26 cellular contexts compared by ENCODE assay signal in the genomic region with DNA sequence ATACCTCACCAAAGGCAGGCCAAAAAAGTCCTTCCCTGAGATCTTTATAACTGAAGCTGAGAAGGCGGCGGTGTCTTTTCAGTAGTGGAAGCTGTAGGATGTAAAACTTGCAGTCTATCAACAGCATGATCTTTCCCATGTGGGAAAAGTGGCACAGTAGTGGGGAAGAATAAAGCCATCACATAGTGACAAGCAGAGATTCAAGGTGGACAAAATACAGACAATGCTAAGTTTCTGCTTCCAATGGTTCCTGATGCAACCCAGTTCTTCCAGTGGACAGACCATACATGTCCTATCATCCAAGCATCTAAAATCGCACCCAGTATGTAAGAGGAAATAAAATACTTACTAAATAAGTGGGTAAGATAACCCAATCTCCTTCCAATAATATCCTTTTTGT.
"Had no signal": no experiment of that assay in that cellular context is flagged by ENCODE, and none has a peak within 500 bp of the region (broad histone marks: within the 10 kb centered on the region; RNA-seq: fewer than 3 reads in every experiment).

No MANE protein-coding gene starts in this region.

- H3K9me3 ChIP-seq: body of pancreas, lower lobe of right lung, vagina had no signal

- H3K27me3 Mint-ChIP-seq: activated CD4-positive, alpha-beta T cell treated with anti-CD3 and anti-CD28 coated beads for 36 hours; activated naive CD4-positive, alpha-beta T cell treated with anti-CD3 and anti-CD28 coated beads, Interleukin-2, amount 50 U/mL, for 24 hours; stimulated activated naive CD8-positive, alpha-beta T cell treated with anti-CD3 and anti-CD28 coated beads, Interleukin-15, amount 100 ng/mL, for 72 hours; type B pancreatic cell had no signal

- H3K9ac ChIP-seq: parathyroid adenoma had no signal

- H3K4me3 ChIP-seq: body of pancreas, cardiac muscle cell, lower lobe of right lung, smooth muscle cell, vagina had no signal

- H3K27me3 ChIP-seq: body of pancreas, cardiac muscle cell, foreskin keratinocyte, vagina had no signal

- H3K27ac Mint-ChIP-seq: activated CD4-positive, alpha-beta T cell treated with anti-CD3 and anti-CD28 coated beads for 36 hours; nephron; T-helper 1 cell treated with Interleukin-12 subunit alpha and Interleukin-12 subunit beta and Interleukin-4 antibody, amounts not matched to agents 30 μg/mL and 1 μg/mL, for 36 hours; type B pancreatic cell; WTC11 had no signal

- H3K4me3 Mint-ChIP-seq: activated CD4-positive, alpha-beta T cell treated with anti-CD3 and anti-CD28 coated beads for 36 hours; activated naive CD4-positive, alpha-beta T cell treated with anti-CD3 and anti-CD28 coated beads, Interleukin-2, amount 50 U/mL, for 24 hours; immature natural killer cell; stimulated activated naive CD8-positive, alpha-beta T cell treated with anti-CD3 and anti-CD28 coated beads, Interleukin-15, amount 100 ng/mL, for 72 hours; T-helper 1 cell treated with Interleukin-12 subunit alpha and Interleukin-12 subunit beta and Interleukin-4 antibody, amounts not matched to agents 30 μg/mL and 1 μg/mL, for 36 hours; type B pancreatic cell; WTC11 had no signal

- H3K9me3 Mint-ChIP-seq: activated naive CD4-positive, alpha-beta T cell treated with anti-CD3 and anti-CD28 coated beads, Interleukin-2, amount 50 U/mL, for 24 hours; immature natural killer cell; nephron; stimulated activated naive CD8-positive, alpha-beta T cell treated with anti-CD3 and anti-CD28 coated beads, Interleukin-15, amount 100 ng/mL, for 72 hours; T-helper 1 cell treated with Interleukin-12 subunit alpha and Interleukin-12 subunit beta and Interleukin-4 antibody, amounts not matched to agents 30 μg/mL and 1 μg/mL, for 36 hours; type B pancreatic cell; WTC11 had no signal

- H3K27ac ChIP-seq: body of pancreas, cardiac muscle cell, foreskin keratinocyte, lower lobe of right lung, parathyroid adenoma, vagina had no signal

- H3K36me3 ChIP-seq: cardiac muscle cell, lower lobe of right lung, vagina had no signal

- ATAC-seq: activated CD4-positive, alpha-beta T cell treated with anti-CD3 and anti-CD28 coated beads for 36 hours; body of pancreas; foreskin keratinocyte; left lobe of liver; lower lobe of right lung; sciatic nerve; stimulated activated naive CD8-positive, alpha-beta T cell treated with anti-CD3 and anti-CD28 coated beads, Interleukin-15, amount 100 ng/mL, for 72 hours; WTC11 had no signal

- H3K36me3 Mint-ChIP-seq: activated naive CD4-positive, alpha-beta T cell treated with anti-CD3 and anti-CD28 coated beads, Interleukin-2, amount 50 U/mL, for 24 hours; immature natural killer cell; type B pancreatic cell; WTC11 had no signal

- DNase-seq: activated CD4-positive, alpha-beta T cell treated with anti-CD3 and anti-CD28 coated beads for 36 hours; activated CD4-positive, alpha-beta T cell treated with anti-CD3 and anti-CD28 coated beads, Interleukin-2, amount 50 U/mL, for 4 hours; activated CD8-positive, alpha-beta memory T cell treated with anti-CD3 and anti-CD28 coated beads for 24 hours; activated effector memory CD4-positive, alpha-beta T cell treated with anti-CD3 and anti-CD28 coated beads, Interleukin-2, amount 50 U/mL, for 16 hours; activated T-cell treated with anti-CD3 and anti-CD28 coated beads, Interleukin-2, amount 50 U/mL, for 48 hours; anterior cingulate cortex; body of pancreas; effector CD4-positive, alpha-beta T cell; erythroblast; foreskin keratinocyte; immature natural killer cell; lower lobe of right lung; stimulated activated CD4-positive, alpha-beta T cell treated with anti-CD3 and anti-CD28 coated beads, Interleukin-15, amount 100 ng/mL, for 24 hours; stimulated activated naive CD8-positive, alpha-beta T cell treated with anti-CD3 and anti-CD28 coated beads, Interleukin-15, amount 100 ng/mL, for 72 hours; T1000 had no signal
